In the genomic region with DNA sequence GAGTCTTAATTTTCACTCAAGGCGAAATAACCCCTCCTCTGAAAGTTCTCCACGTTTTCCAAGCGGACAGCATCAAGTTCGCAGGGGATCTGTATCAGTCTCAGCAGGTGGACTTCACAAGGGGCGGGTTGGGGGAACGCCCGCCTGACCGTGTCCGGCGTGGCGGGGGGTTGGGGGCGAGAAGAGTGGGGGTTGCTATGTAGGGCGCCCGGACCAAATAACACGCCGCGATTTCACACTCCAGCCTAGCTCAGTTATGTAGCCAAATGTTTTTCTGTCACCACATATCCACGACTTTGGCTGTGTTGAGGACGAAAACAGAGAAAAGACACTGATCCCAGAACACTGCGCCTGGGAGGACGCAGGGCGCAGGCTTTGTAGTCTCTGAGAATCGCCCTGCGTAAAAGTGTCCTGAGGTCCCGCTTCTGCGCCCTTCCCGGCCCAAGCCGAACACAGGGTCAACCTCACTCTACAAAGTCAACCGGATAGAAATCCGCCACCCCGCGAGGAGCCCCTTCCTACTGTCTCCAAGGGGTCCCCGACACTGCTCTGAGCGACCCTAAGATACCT, we compare ENCODE assay signal across 8 cellular contexts. TPM values are rescaled to one million over a fixed set of nuclear protein-coding genes. Genes with fewer than 3 reads are reported as not detected.
DNase-seq lines count a peak whose midpoint lies in the region; ATAC-seq and TF ChIP-seq lines count a peak whose summit lies in the region.

No MANE protein-coding gene starts in this region.

- no peak overlapping the region for H3K27ac ChIP-seq in iPS-20b (ENCODE audit: low read length)
- no peak overlapping the region for H3K27ac ChIP-seq in smooth muscle cell (ENCODE audit: low read depth)

- H2AFZ ChIP-seq in smooth muscle cell (ENCODE audit: low read depth) = peak overlapping the region; percentile 72

- POLR2A ChIA-PET in activated CD8-positive, alpha-beta T cell treated with anti-CD3 and anti-CD28 coated beads, Interleukin-2, amount 10 ng/mL, durations not matched to agents 7 days and 5 days (lab: Charles Lee) = no interaction called here

- no peak overlapping the region for H3K27ac Mint-ChIP-seq in activated CD8-positive, alpha-beta T cell treated with anti-CD3 and anti-CD28 coated beads, Interleukin-2, amount 10 ng/mL, durations not matched to agents 7 days and 5 days

- H3K27me3 ChIP-seq in HAP-1 (ENCODE audit: low read depth) (peaks cover 36% of the 10 kb centered on the region), iPS-20b (ENCODE audit: insufficient read depth, low read length) (peaks cover 72% of the 10 kb centered on the region), smooth muscle cell (ENCODE audit: low read depth) (peaks cover 56% of the 10 kb centered on the region)

- DNase-seq in HAP-1 (ENCODE audit: low spot score in 2 of 2) (no peak), smooth muscle cell (lab: John Stamatoyannopoulos, UW; ENCODE audit: unreplicated experiment) (no peak), A172 (ENCODE audit: low spot score) (no peak), KG1 (lab: John Stamatoyannopoulos, UW) (no peak)
- no peak for DNase-seq in activated CD8-positive, alpha-beta T cell treated with anti-CD3 and anti-CD28 coated beads, Interleukin-2, amount 10 ng/mL, durations not matched to agents 7 days and 5 days

- H3K36me3 ChIP-seq in HAP-1 (replicated peaks) = no peaks in the 10 kb centered on the region
- H3K36me3 ChIP-seq in iPS-20b (ENCODE audit: insufficient read depth, low read depth, low read length) = no peaks in the 10 kb centered on the region
- H3K36me3 ChIP-seq in smooth muscle cell (ENCODE audit: low read depth) = no peaks in the 10 kb centered on the region

- peak overlapping the region; percentile 99 for H3K4me2 ChIP-seq in smooth muscle cell

- TF ChIP-seq CTCF in smooth muscle cell (IDR thresholded peaks at IDR 0.05; ENCODE audit: borderline replicate concordance, insufficient read depth, poor library complexity, severe bottlenecking) = no peak

- no peaks in the 10 kb centered on the region for H4K20me1 ChIP-seq in smooth muscle cell (ENCODE audit: low read depth)

- CTCF ChIA-PET in activated CD8-positive, alpha-beta T cell treated with anti-CD3 and anti-CD28 coated beads, Interleukin-2, amount 10 ng/mL, durations not matched to agents 7 days and 5 days (lab: Charles Lee) = interaction anchor here (1.4 kb wide), 1 partner anchor 65 kb away, joined by 4 read pairs; no protein-coding TSS in a partner anchor

- no peak for ATAC-seq in activated CD8-positive, alpha-beta T cell treated with anti-CD3 and anti-CD28 coated beads, Interleukin-2, amount 10 ng/mL, durations not matched to agents 7 days and 5 days
- ATAC-seq in GM19455 (IDR thresholded peaks at IDR 0.05; ENCODE audit: unreplicated experiment) (no peak), HG02798 (IDR thresholded peaks at IDR 0.05; ENCODE audit: poor library complexity, unreplicated experiment) (no peak)

- H3K27me3 Mint-ChIP-seq in activated CD8-positive, alpha-beta T cell treated with anti-CD3 and anti-CD28 coated beads, Interleukin-2, amount 10 ng/mL, durations not matched to agents 7 days and 5 days (ENCODE audit: low read depth) = peaks cover 42% of the 10 kb centered on the region

- H3K4me3 Mint-ChIP-seq in activated CD8-positive, alpha-beta T cell treated with anti-CD3 and anti-CD28 coated beads, Interleukin-2, amount 10 ng/mL, durations not matched to agents 7 days and 5 days = peak overlapping the region; percentile 61

- H3K9me3 ChIP-seq in HAP-1 (no peaks in the 10 kb centered on the region), iPS-20b (ENCODE audit: insufficient read depth, low read depth, low read length) (no peaks in the 10 kb centered on the region), smooth muscle cell (replicated peaks; ENCODE audit: low read depth) (no peaks in the 10 kb centered on the region)

- H3F3A ChIP-seq in smooth muscle cell (ENCODE audit: low read depth) = no peaks in the 10 kb centered on the region

- H3K79me2 ChIP-seq in smooth muscle cell (ENCODE audit: low read depth) = no peaks in the 10 kb centered on the region

- H3K36me3 Mint-ChIP-seq in activated CD8-positive, alpha-beta T cell treated with anti-CD3 and anti-CD28 coated beads, Interleukin-2, amount 10 ng/mL, durations not matched to agents 7 days and 5 days (ENCODE audit: low read depth) = no peaks in the 10 kb centered on the region

- in situ Hi-C loops in HAP-1 (cut with MboI; ENCODE audit: low sequenced_read_pairs) = no loop called here

- peaks cover 26% of the 10 kb centered on the region for H3K4me1 Mint-ChIP-seq in activated CD8-positive, alpha-beta T cell treated with anti-CD3 and anti-CD28 coated beads, Interleukin-2, amount 10 ng/mL, durations not matched to agents 7 days and 5 days (ENCODE audit: low read depth)

- no peaks in the 10 kb centered on the region for H3K9me3 Mint-ChIP-seq in activated CD8-positive, alpha-beta T cell treated with anti-CD3 and anti-CD28 coated beads, Interleukin-2, amount 10 ng/mL, durations not matched to agents 7 days and 5 days (ENCODE audit: insufficient read depth)

- H3K4me1 ChIP-seq in HAP-1 (peaks cover 3% of the 10 kb centered on the region; the same call in 1 of the 2 replicates), iPS-20b (ENCODE audit: insufficient read depth, low read length) (peaks cover 12% of the 10 kb centered on the region), smooth muscle cell (ENCODE audit: low read depth) (peaks cover 10% of the 10 kb centered on the region)

- 3% methylated on average over 32 of the region's 34 CpGs for WGBS in smooth muscle cell (ENCODE audit: low lambda C conversion rate)

- H3K4me3 ChIP-seq in HAP-1 (peak overlapping the region; percentile 26), iPS-20b (ENCODE audit: low read length) (peak overlapping the region; percentile 89), smooth muscle cell (peak overlapping the region; percentile 65)

- H3K9ac ChIP-seq in iPS-20b (ENCODE audit: low read depth, low read length) = peak overlapping the region; percentile 52; the same call in 1 of the 2 replicates
- H3K9ac ChIP-seq in smooth muscle cell (ENCODE audit: low read depth) = no peak overlapping the region

RNA-seq across cellular contexts. Expression of a gene that starts 0.5 kb away (rescaled TPM):
- under 1 TPM in 1 of 2 experiments, not detected in 1; 0.21 TPM for total RNA-seq in activated CD8-positive, alpha-beta T cell treated with anti-CD3 and anti-CD28 coated beads, Interleukin-2, amount 10 ng/mL, durations not matched to agents 7 days and 5 days
- 0.18 and 0.49 TPM in 2 replicates for total RNA-seq in smooth muscle cell
- 0.40 TPM in 1 of 2 replicates, not detected in the other for polyA plus RNA-seq in smooth muscle cell
- total RNA-seq in A172 (2014; rRNA removed; shearing (Covaris generic)) = 0.14 and 0.29 TPM in 2 replicates

Comparison
In these comparisons a context has a peak if more than half of its experiments do, and no peak if none do; other contexts are left out.
1. H3K4me3 ChIP-seq: peak in every context shown above with its lines; median percentile 89 in iPS-20b; 65 in smooth muscle cell; 26 in HAP-1.